ENCODE assay signal across 1 cellular context in genomic region chr20:32522775-32523612, GRCh38.
A peak's percentile ranks its signal among the peaks of the same experiment; 100 is the strongest.
TF ChIP-seq lines count a peak whose summit lies in the region.

No MANE protein-coding gene starts in this region.

TF ChIP-seq in HepG2, 621 proteins besides CTCF, POLR2A, EP300 and RAD21 (continued from another document and continues in another):
- peak; percentile 91 for TF ChIP-seq ZNF335 (CRISPR knock-in tag; IDR thresholded peaks at IDR 0.05)
- no peak for TF ChIP-seq KIAA2018 (CRISPR knock-in tag; IDR thresholded peaks at IDR 0.05; ENCODE audit: borderline replicate concordance)
- TF ChIP-seq ZFP1 (CRISPR knock-in tag; IDR thresholded peaks at IDR 0.05), result no peak; the same call in 1 of the 2 replicates
- TF ChIP-seq ZNF747 (CRISPR knock-in tag; IDR thresholded peaks at IDR 0.05; ENCODE audit: borderline replicate concordance), result 0 out of 2 replicates have a peak, but pooled peaks have one; percentile 18
- TF ChIP-seq ZBTB46 (CRISPR knock-in tag; IDR thresholded peaks at IDR 0.05; ENCODE audit: borderline replicate concordance), result 0 out of 2 replicates have a peak, but pooled peaks have one; percentile 26
- no peak for TF ChIP-seq PREB (CRISPR knock-in tag; IDR thresholded peaks at IDR 0.05)
- TF ChIP-seq RXRA (CRISPR knock-in tag; IDR thresholded peaks at IDR 0.05), result peak; percentile 73
- no peak for TF ChIP-seq CREBL2 (CRISPR knock-in tag; IDR thresholded peaks at IDR 0.05; ENCODE audit: borderline replicate concordance)
- no peak for TF ChIP-seq GLMP (CRISPR knock-in tag; IDR thresholded peaks at IDR 0.05; ENCODE audit: borderline replicate concordance)
- peak; percentile 68 for TF ChIP-seq ZFP37 (CRISPR knock-in tag; IDR thresholded peaks at IDR 0.05; ENCODE audit: borderline replicate concordance)
- no peak for TF ChIP-seq ZNF577 (CRISPR knock-in tag; IDR thresholded peaks at IDR 0.05; ENCODE audit: borderline replicate concordance, low read depth)
- peak; percentile 76 for TF ChIP-seq FOXP4 (CRISPR knock-in tag; IDR thresholded peaks at IDR 0.05)
- TF ChIP-seq THYN1 (CRISPR knock-in tag; IDR thresholded peaks at IDR 0.05; ENCODE audit: borderline replicate concordance, low read depth), result no peak
- TF ChIP-seq BORCS8-MEF2B (CRISPR knock-in tag; IDR thresholded peaks at IDR 0.05), result peak; percentile 93
- no peak for TF ChIP-seq ZNF660 (CRISPR knock-in tag; IDR thresholded peaks at IDR 0.05; ENCODE audit: borderline replicate concordance, low read depth)
- peak; percentile 77 for TF ChIP-seq ZBTB34 (CRISPR knock-in tag; IDR thresholded peaks at IDR 0.05)
- no peak for TF ChIP-seq AFF4 (CRISPR knock-in tag; IDR thresholded peaks at IDR 0.05)
- no peak for TF ChIP-seq ZNF576 (CRISPR knock-in tag; IDR thresholded peaks at IDR 0.05)
- TF ChIP-seq SMC3 (IDR thresholded peaks at IDR 0.05; ENCODE audit: low read length), result peak; percentile 68
- TF ChIP-seq ONECUT2 (CRISPR knock-in tag; IDR thresholded peaks at IDR 0.05), result peak; percentile 95
- peak; percentile 7; the same call in 1 of the 2 replicates for TF ChIP-seq BHLHE40 (IDR thresholded peaks at IDR 0.05; ENCODE audit: low read length)
- TF ChIP-seq DZIP1 (CRISPR knock-in tag; IDR thresholded peaks at IDR 0.05), result 0 out of 2 replicates have a peak, but pooled peaks have one; percentile 81
- TF ChIP-seq ZNF816 (CRISPR knock-in tag; IDR thresholded peaks at IDR 0.05; ENCODE audit: borderline replicate concordance), result no peak
- TF ChIP-seq ZBTB2 (CRISPR knock-in tag; IDR thresholded peaks at IDR 0.05; ENCODE audit: low read depth), result no peak
- TF ChIP-seq SKI (IDR thresholded peaks at IDR 0.05; ENCODE audit: partially characterized antibody), result peak; percentile 60
- TF ChIP-seq ZMYM2 (CRISPR knock-in tag; IDR thresholded peaks at IDR 0.05), result peak; percentile 71
- no peak for TF ChIP-seq KLF13 (CRISPR knock-in tag; IDR thresholded peaks at IDR 0.05)
- no peak for TF ChIP-seq SETDB1 (CRISPR knock-in tag; IDR thresholded peaks at IDR 0.05; ENCODE audit: borderline replicate concordance)
